ENCODE assay signal across 8 cellular contexts in genomic region chr14:77799455-77799854, GRCh38. TPM values are rescaled to one million over a fixed set of nuclear protein-coding genes. Genes with fewer than 3 reads are reported as not detected.
DNase-seq lines count a peak whose midpoint lies in the region; ATAC-seq and TF ChIP-seq lines count a peak whose summit lies in the region.
"Not testable (repeated sequence)": the region's sequence is repeated elsewhere in the genome, so short reads cannot be mapped to it uniquely, and the experiment has no call there.

No MANE protein-coding gene starts in this region.

- not testable (repeated sequence) for H3F3A ChIP-seq in neural cell (ENCODE audit: insufficient read depth, low read length, poor library complexity, severe bottlenecking)

- intact Hi-C loops in Panc1 (cut with micrococcal nuclease; ENCODE audit: unreplicated experiment); activated naive CD4-positive, alpha-beta T cell treated with anti-CD3 and anti-CD28 coated beads for 36 hours (cut with micrococcal nuclease): not testable (repeated sequence)

- 87 to 90% methylated on average over 13 of the region's 13 CpGs for WGBS in ectodermal cell, 2 experiments

- peaks cover 12% of the 10 kb centered on the region for H3K4me1 Mint-ChIP-seq in activated naive CD4-positive, alpha-beta T cell treated with anti-CD3 and anti-CD28 coated beads for 36 hours (ENCODE audit: low read depth)

- H2AFZ ChIP-seq in neural cell (ENCODE audit: low read depth, low read length): peak overlapping the region; percentile 88

- H3K27ac Mint-ChIP-seq in activated naive CD4-positive, alpha-beta T cell treated with anti-CD3 and anti-CD28 coated beads for 36 hours: peak overlapping the region; percentile 69

- H3K9me2 ChIP-seq in neural cell (ENCODE audit: insufficient read depth, low read length): not testable (repeated sequence)

- not testable (repeated sequence) for TF ChIP-seq EP300 in neural cell (conservative IDR thresholded peaks at IDR 0.05; ENCODE audit: poor library complexity, severe bottlenecking)

- not testable (repeated sequence) for H3K9me3 ChIP-seq in BLaER1; HAP-1; Panc1 (ENCODE audit: control insufficient read depth, insufficient read depth, low read depth, low read length); ectodermal cell (ENCODE audit: control insufficient read depth, low read length); iPS-18a (ENCODE audit: control insufficient read depth, low read depth, low read length); neural cell (ENCODE audit: low read length); subcutaneous abdominal adipose tissue (ENCODE audit: control insufficient read depth in 5 of 5, low read length in 5 of 5)

- H4K20me1 ChIP-seq in BLaER1; neural cell (ENCODE audit: insufficient read depth): not testable (repeated sequence)

- not testable (repeated sequence) for H3K9me3 Mint-ChIP-seq in activated naive CD4-positive, alpha-beta T cell treated with anti-CD3 and anti-CD28 coated beads for 36 hours

- H3K36me3 Mint-ChIP-seq in activated naive CD4-positive, alpha-beta T cell treated with anti-CD3 and anti-CD28 coated beads for 36 hours (ENCODE audit: low read depth): not testable (repeated sequence)

- in situ Hi-C loops in HAP-1 (cut with MboI; ENCODE audit: low sequenced_read_pairs); Panc1 (cut with HindIII; ENCODE audit: low pct_unique_long_range_greater_than_20kb, low sequenced_read_pairs): not testable (repeated sequence)

- not testable (repeated sequence) for H3K27me3 ChIP-seq in BLaER1; HAP-1 (ENCODE audit: low read depth); Panc1 (ENCODE audit: control insufficient read depth, insufficient read depth, low read length); ectodermal cell (ENCODE audit: control insufficient read depth, insufficient read depth, low read length, poor library complexity, severe bottlenecking); iPS-18a (ENCODE audit: control insufficient read depth, insufficient read depth, low read length); neural cell (ENCODE audit: insufficient read depth, low read depth, low read length); subcutaneous abdominal adipose tissue (ENCODE audit: control insufficient read depth in 5 of 5, insufficient read depth in 4 of 5, low read length in 5 of 5)

- H3K9ac ChIP-seq in BLaER1 (peak overlapping the region; percentile 83), iPS-18a (ENCODE audit: low read length) (peak overlapping the region; percentile 76), neural cell (ENCODE audit: low read length) (peak overlapping the region; percentile 72), subcutaneous abdominal adipose tissue (ENCODE audit: low read length in 5 of 5) (peak overlapping the region in 4 of 5 donors; percentile 81 to 95 (median 88))

- peak overlapping the region; percentile 77 for H3K4me2 ChIP-seq in BLaER1
- peak overlapping the region; percentile 22 for H3K4me2 ChIP-seq in neural cell (ENCODE audit: low read length)

- not testable (repeated sequence) for DNase-seq in HAP-1 (ENCODE audit: low spot score in 2 of 2); Panc1 (ENCODE audit: low read depth, low spot score); activated naive CD4-positive, alpha-beta T cell treated with anti-CD3 and anti-CD28 coated beads for 36 hours

- H3K27ac ChIP-seq in BLaER1: peak overlapping the region; percentile 80
- peak overlapping the region; percentile 93; the same call in 1 of the 2 replicates for H3K27ac ChIP-seq in Panc1 (ENCODE audit: low read length)
- not testable (repeated sequence) for H3K27ac ChIP-seq in ectodermal cell (ENCODE audit: insufficient read depth, low read depth, low read length, poor library complexity, severe bottlenecking); iPS-18a (ENCODE audit: low read length); neural cell (ENCODE audit: low read length)
- peak overlapping the region; percentile 90 for H3K27ac ChIP-seq in subcutaneous abdominal adipose tissue (ENCODE audit: low read depth, low read length)

- TF ChIP-seq RAD21 in neural cell (conservative IDR thresholded peaks at IDR 0.05): not testable (repeated sequence)

- not testable (repeated sequence) for TF ChIP-seq CTCF in Panc1 (IDR thresholded peaks at IDR 0.05); neural cell (IDR thresholded peaks at IDR 0.05; ENCODE audit: poor library complexity, severe bottlenecking)

- CTCF ChIA-PET in Panc1 (lab: Charles Lee): not testable (repeated sequence)
- CTCF ChIA-PET in activated naive CD4-positive, alpha-beta T cell treated with anti-CD3 and anti-CD28 coated beads for 36 hours (lab: Charles Lee): interaction anchor here (0.6 to 1.3 kb wide), 2 partner anchors 33 to 38 kb away, joined by 3 to 6 read pairs; partner anchors contain the start of gene SNW1

- BruUV-seq in Panc1 (replicated peaks; lab: Mats Ljungman, UMichigan): not testable (repeated sequence)

- peak overlapping the region; percentile 86 for H3K4me3 Mint-ChIP-seq in activated naive CD4-positive, alpha-beta T cell treated with anti-CD3 and anti-CD28 coated beads for 36 hours

- H3K4me3 ChIP-seq in BLaER1 (peak overlapping the region; percentile 85), HAP-1 (peak overlapping the region; percentile 67), Panc1 (ENCODE audit: low read depth in 2 of 2, low read length in 2 of 2) (peak overlapping the region; percentile 66 to 73), ectodermal cell (ENCODE audit: insufficient read depth, low read depth, low read length) (peak overlapping the region; percentile 85), iPS-18a (ENCODE audit: low read length) (peak overlapping the region; percentile 77), neural cell (ENCODE audit: low read length) (peak overlapping the region; percentile 87), subcutaneous abdominal adipose tissue (ENCODE audit: low read depth in 1 of 5, low read length in 5 of 5) (peak overlapping the region; percentile 68 to 88 (median 81))

- not testable (repeated sequence) for H3K36me3 ChIP-seq in BLaER1; HAP-1 (replicated peaks); Panc1 (ENCODE audit: control insufficient read depth, insufficient read depth, low read length); ectodermal cell (ENCODE audit: control insufficient read depth, insufficient read depth, low read length); iPS-18a (ENCODE audit: control insufficient read depth, low read depth, low read length); neural cell (ENCODE audit: insufficient read depth, low read length); subcutaneous abdominal adipose tissue (ENCODE audit: control insufficient read depth in 5 of 5, insufficient read depth in 5 of 5, low read length in 5 of 5)

- H3K79me2 ChIP-seq in neural cell (replicated peaks; ENCODE audit: insufficient read depth, low read length): not testable (repeated sequence)

- H3K4me1 ChIP-seq in BLaER1: peaks cover 20% of the 10 kb centered on the region
- peaks cover 24% of the 10 kb centered on the region for H3K4me1 ChIP-seq in HAP-1
- not testable (repeated sequence) for H3K4me1 ChIP-seq in Panc1 (ENCODE audit: control insufficient read depth, insufficient read depth, low read length); ectodermal cell (ENCODE audit: control insufficient read depth, insufficient read depth, low read length); iPS-18a (ENCODE audit: control insufficient read depth, low read depth, low read length)
- peaks cover 0 to 22% (median 15%) of the 10 kb centered on the region in 5 donors for H3K4me1 ChIP-seq in subcutaneous abdominal adipose tissue (ENCODE audit: control insufficient read depth in 5 of 5, insufficient read depth in 5 of 5, low read length in 5 of 5)

- not testable (repeated sequence) for ATAC-seq in Panc1

- H3K27me3 Mint-ChIP-seq in activated naive CD4-positive, alpha-beta T cell treated with anti-CD3 and anti-CD28 coated beads for 36 hours (ENCODE audit: low read depth): not testable (repeated sequence)

- POLR2A ChIA-PET in Panc1 (lab: Charles Lee): not testable (repeated sequence)

RNA-seq across cellular contexts. Expression of gene ADCK1, which starts 0.5 kb away (rescaled TPM):
- 10.1 TPM for total RNA-seq in Panc1 (2021; ENCODE audit: unreplicated experiment)
- polyA plus RNA-seq in Panc1 (2012; ENCODE audit: insufficient read length): 11.5 TPM
- total RNA-seq in activated naive CD4-positive, alpha-beta T cell treated with anti-CD3 and anti-CD28 coated beads for 36 hours: 1 to 10 TPM; 4.2 to 5.1 TPM
- 11.5 TPM for polyA plus RNA-seq in ectodermal cell (2013, experiment 1 of 4)
- polyA plus RNA-seq in ectodermal cell (2013, experiment 2 of 4): 11.0 TPM
- polyA plus RNA-seq in ectodermal cell (2013, experiment 3 of 4): 10.2 TPM
- 8.9 TPM for polyA plus RNA-seq in ectodermal cell (2013, experiment 4 of 4)
- polyA plus RNA-seq in neural cell: 13.6 and 18.1 TPM in 2 replicates
- 8.3 and 12.3 TPM in 2 replicates for polyA minus RNA-seq in neural cell

RNA-seq across cellular contexts. Expression of gene SNW1, which starts 38.5 kb away (rescaled TPM):
- 67.0 TPM for total RNA-seq in Panc1 (2021; ENCODE audit: unreplicated experiment)
- 30.8 TPM for polyA plus RNA-seq in Panc1 (2012; ENCODE audit: insufficient read length)
- total RNA-seq in activated naive CD4-positive, alpha-beta T cell treated with anti-CD3 and anti-CD28 coated beads for 36 hours: 100 to 1,000 TPM; 117 to 129 TPM
- polyA plus RNA-seq in ectodermal cell (2013, experiment 1 of 4): 87.0 TPM
- polyA plus RNA-seq in ectodermal cell (2013, experiment 2 of 4): 94.2 TPM
- polyA plus RNA-seq in ectodermal cell (2013, experiment 3 of 4): 66.5 TPM
- polyA plus RNA-seq in ectodermal cell (2013, experiment 4 of 4): 72.7 TPM
- polyA plus RNA-seq in neural cell: 60.1 and 81.2 TPM in 2 replicates
- polyA minus RNA-seq in neural cell: 67.2 and 84.6 TPM in 2 replicates
